Comparison of ENCODE assay signal across 8 cellular contexts in the genomic region with DNA sequence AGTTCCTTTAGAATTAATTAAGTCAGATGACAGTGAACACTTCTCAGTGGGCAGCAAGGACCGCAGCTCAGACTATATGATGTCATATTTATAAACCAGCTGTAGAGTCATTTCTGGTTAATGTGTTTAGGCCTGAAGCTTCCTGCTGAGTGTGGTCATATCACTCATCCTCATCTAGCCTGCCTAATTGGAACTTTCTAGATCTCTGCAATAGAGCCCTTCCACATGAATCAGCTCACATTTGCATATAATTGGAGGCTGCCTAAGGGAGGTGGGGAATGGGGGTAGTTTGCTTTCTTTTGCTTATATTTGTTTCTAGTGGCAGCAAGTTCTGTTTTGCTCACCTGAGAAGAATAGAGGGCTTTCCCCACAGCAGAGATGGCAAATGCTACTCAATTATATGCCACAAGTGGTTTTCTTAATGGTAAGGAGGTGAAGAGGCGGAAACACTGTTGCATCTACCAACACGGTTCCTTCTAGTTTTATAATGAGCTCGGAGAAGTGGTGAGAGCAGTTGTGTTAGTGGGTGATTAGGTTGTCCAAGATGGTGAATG.
A peak's percentile ranks its signal among the peaks of the same experiment; 100 is the strongest.
DNase-seq lines count a peak whose midpoint lies in the region; ATAC-seq and TF ChIP-seq lines count a peak whose summit lies in the region.

No MANE protein-coding gene starts in this region.

- no peaks in the 10 kb centered on the region for H3K27me3 ChIP-seq in CD8-positive, alpha-beta memory T cell (ENCODE audit: insufficient read depth, low read length, poor library complexity, severe bottlenecking)
- H3K27me3 ChIP-seq in transverse colon (no peaks in the 10 kb centered on the region), breast epithelium (no peaks in the 10 kb centered on the region)

- peaks cover 49 to 75% (median 57%) of the 10 kb centered on the region in 3 donors for H3K4me1 Mint-ChIP-seq in CD8-positive, alpha-beta memory T cell

- POLR2A ChIA-PET in CD8-positive, alpha-beta memory T cell (lab: Charles Lee): interaction anchor here (0.6 to 2.7 kb wide), 11 partner anchors 11 to 61 kb away, joined by 3 to 9 read pairs (median 5); no protein-coding TSS in a partner anchor

- peaks cover 27% of the 10 kb centered on the region for H3K4me1 ChIP-seq in CD8-positive, alpha-beta memory T cell (ENCODE audit: insufficient read depth, low read length)
- H3K4me1 ChIP-seq in transverse colon (peaks cover 9 to 55% (median 21%) of the 10 kb centered on the region in 4 donors), breast epithelium (no peaks in the 10 kb centered on the region)

- TF ChIP-seq EP300 in transverse colon (IDR thresholded peaks at IDR 0.05; ENCODE audit: low read depth): no peak

- H3K27me3 Mint-ChIP-seq in CD8-positive, alpha-beta memory T cell: no peaks in the 10 kb centered on the region

- no peak for TF ChIP-seq POLR2A in transverse colon (IDR thresholded peaks at IDR 0.05)
- TF ChIP-seq POLR2A in breast epithelium (IDR thresholded peaks at IDR 0.05): no peak

- H3K36me3 Mint-ChIP-seq in CD8-positive, alpha-beta memory T cell: peaks cover 5 to 59% (median 13%) of the 10 kb centered on the region in 3 donors

- H3K9me3 Mint-ChIP-seq in CD8-positive, alpha-beta memory T cell: no peaks in the 10 kb centered on the region

- H3K27ac Mint-ChIP-seq in CD8-positive, alpha-beta memory T cell: peak overlapping the region; percentile 82 to 96 (median 92)

- intact Hi-C loops in transverse colon (cut with DNase I; ENCODE audit: low total_unique reads) (no loop called here), breast epithelium (cut with DNase I; ENCODE audit: low total_unique reads) (no loop called here)

- CTCF ChIA-PET in CD8-positive, alpha-beta memory T cell (lab: Charles Lee): interaction anchor here (0.9 to 1.4 kb wide), 6 partner anchors 11 to 350 kb away, joined by 3 to 5 read pairs (median 4); no protein-coding TSS in a partner anchor

- TF ChIP-seq CTCF in transverse colon (IDR thresholded peaks at IDR 0.05) (no peak), breast epithelium (IDR thresholded peaks at IDR 0.05) (no peak)

- 75 to 86% methylated on average over 4 of the region's 4 CpGs for WGBS in transverse colon (ENCODE audit: low coverage in 1 of 2), 2 donors

- ATAC-seq in GM19463 (IDR thresholded peaks at IDR 0.05; ENCODE audit: unreplicated experiment) (peak; percentile 78), HG03565 (IDR thresholded peaks at IDR 0.05; ENCODE audit: unreplicated experiment) (peak; percentile 84)

- in situ Hi-C loops in transverse colon (cut with MboI; ENCODE audit: low pct_ligation_motif_present in 1 of 4, low pct_unique_long_range_greater_than_20kb in 1 of 4, low sequenced_read_pairs in 3 of 4): no loop called here

- H3K36me3 ChIP-seq in CD8-positive, alpha-beta memory T cell (ENCODE audit: insufficient read depth, low read length): peaks cover 3% of the 10 kb centered on the region
- peaks cover 0 to 25% (median 9%) of the 10 kb centered on the region in 4 donors for H3K36me3 ChIP-seq in transverse colon
- no peaks in the 10 kb centered on the region for H3K36me3 ChIP-seq in breast epithelium

- H3K27ac ChIP-seq in CD8-positive, alpha-beta memory T cell (ENCODE audit: low read depth, low read length): peak overlapping the region; percentile 50
- H3K27ac ChIP-seq in transverse colon (peak overlapping the region; percentile 19 to 36 (median 30)), breast epithelium (peak overlapping the region in 1 of 2 donors; percentile 33)

- H3K4me3 ChIP-seq in CD8-positive, alpha-beta memory T cell (ENCODE audit: low read length): no peak overlapping the region
- H3K4me3 ChIP-seq in transverse colon (no peak overlapping the region), breast epithelium (no peak overlapping the region)

- no peaks in the 10 kb centered on the region for H3K9me3 ChIP-seq in CD8-positive, alpha-beta memory T cell (ENCODE audit: low read length)
- H3K9me3 ChIP-seq in transverse colon (no peaks in the 10 kb centered on the region), breast epithelium (no peaks in the 10 kb centered on the region)

- peak overlapping the region; percentile 18 to 73 (median 37) for H3K4me3 Mint-ChIP-seq in CD8-positive, alpha-beta memory T cell

- peak in 4 of 5 donors; percentile 34 to 74 (median 56) for DNase-seq in CD8-positive, alpha-beta memory T cell
- peak; percentile 45 for DNase-seq in central memory CD4-positive, alpha-beta T cell
- DNase-seq in transverse colon (no peak), hepatic stellate cell (ENCODE audit: low spot score) (no peak), C1 segment of cervical spinal cord (lab: John Stamatoyannopoulos, UW) (no peak), breast epithelium (ENCODE audit: low spot score in 2 of 2) (no peak)

Comparison
In these comparisons a context has a peak if more than half of its experiments do, and no peak if none do; other contexts are left out.
1. DNase-seq: peak in CD8-positive, alpha-beta memory T cell (4 of 5) and central memory CD4-positive, alpha-beta T cell (single experiment); none in transverse colon (single experiment), hepatic stellate cell (single experiment), C1 segment of cervical spinal cord (0 of 14) and breast epithelium (0 of 2).